24 cellular contexts compared by ENCODE assay signal in the genomic region with DNA sequence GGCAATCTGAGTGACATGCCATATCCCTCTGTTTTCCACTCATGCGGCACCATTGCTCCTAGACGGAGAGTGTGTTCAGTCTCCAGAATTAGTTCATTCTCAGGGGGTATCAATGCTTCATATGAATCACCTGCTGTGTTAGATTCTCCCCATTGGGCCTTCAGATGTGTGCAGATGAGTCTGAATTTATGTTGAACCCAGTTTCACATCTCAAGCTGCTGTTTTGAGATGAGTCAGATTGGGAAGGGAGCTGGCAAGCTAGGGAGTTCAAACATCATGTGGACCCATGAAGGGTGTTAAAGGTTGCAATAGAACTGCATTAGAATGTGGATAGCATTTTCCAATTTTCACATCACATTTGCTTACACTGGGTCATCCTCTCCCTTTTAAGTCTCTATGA. TPM values are rescaled to one million over a fixed set of nuclear protein-coding genes. Genes with fewer than 3 reads are reported as not detected.
DNase-seq lines count a peak whose midpoint lies in the region; FAIRE-seq and TF ChIP-seq lines count a peak whose summit lies in the region.
"Had no signal": no experiment of that assay in that cellular context is flagged by ENCODE, and none has a peak within 500 bp of the region (broad histone marks: within the 10 kb centered on the region; RNA-seq: fewer than 3 reads in every experiment).

No MANE protein-coding gene starts in this region.

- H3K27ac ChIP-seq in trophoblast cell (ENCODE audit: low read depth, low read length): no peak overlapping the region
- H3K27ac ChIP-seq: A549; BLaER1 treated with 17β-estradiol and CSF1 and Interleukin-3, amounts not matched to agents 10 nM and 100 nM had no signal

- peaks cover 1% of the 10 kb centered on the region for H3K9me3 ChIP-seq in trophoblast cell (ENCODE audit: insufficient read depth, low read depth, low read length)
- H3K9me3 ChIP-seq: A549; BE2C; BLaER1 treated with 17β-estradiol and CSF1 and Interleukin-3, amounts not matched to agents 10 nM and 100 nM; HAP-1 had no signal

- no peaks in the 10 kb centered on the region for H3K27me3 ChIP-seq in GM06990 (replicated peaks; ENCODE audit: control insufficient read depth, insufficient read depth, low read length)
- no peaks in the 10 kb centered on the region for H3K27me3 ChIP-seq in trophoblast cell (ENCODE audit: insufficient read depth, low read length)

- H3K14ac ChIP-seq in trophoblast cell (ENCODE audit: low read length): no peak overlapping the region

- H4K8ac ChIP-seq in trophoblast cell (ENCODE audit: low read depth, low read length): no peak overlapping the region

- H3K9ac ChIP-seq in trophoblast cell (ENCODE audit: low read length): no peak overlapping the region
- H3K9ac ChIP-seq: BLaER1 treated with 17β-estradiol and CSF1 and Interleukin-3, amounts not matched to agents 10 nM and 100 nM had no signal

- no peaks in the 10 kb centered on the region for H3K4me1 ChIP-seq in trophoblast cell (ENCODE audit: control insufficient read depth in 1 of 2, insufficient read depth in 2 of 2, low read length in 2 of 2)
- H3K4me1 ChIP-seq: A549, BE2C had no signal

- no peak overlapping the region for H3K4ac ChIP-seq in trophoblast cell (ENCODE audit: low read depth, low read length)

- H3K9me3 Mint-ChIP-seq in activated naive CD8-positive, alpha-beta T cell treated with anti-CD3 and anti-CD28 coated beads for 36 hours: no peaks in the 10 kb centered on the region
- H3K9me3 Mint-ChIP-seq: CD14-positive monocyte; CD4-positive, alpha-beta T cell; CD8-positive, alpha-beta memory T cell; HFFc6 had no signal

- peak; percentile 39 for DNase-seq in GM06990 (ENCODE audit: extremely low read depth, insufficient read length)
- DNase-seq in GM12891 (ENCODE audit: insufficient read length, low spot score): no peak
- DNase-seq in ecto neural progenitor cell (ENCODE audit: low spot score): peak; percentile 26
- DNase-seq in activated naive CD8-positive, alpha-beta T cell treated with anti-CD3 and anti-CD28 coated beads for 36 hours: no peak
- DNase-seq in stimulated activated CD4-positive, alpha-beta T cell treated with anti-CD3 and anti-CD28 coated beads, Interleukin-4, amount 100 ng/mL, for 4 hours: no peak
- no peak for DNase-seq in trophoblast cell
- DNase-seq: 8988T; ACHN; AML-193; BE2C; CD4-positive, alpha-beta T cell; CD8-positive, alpha-beta memory T cell; DMS 273 treated with DMSO at 0.1 percent for 48 hours; DMS79; EL; GDM1; GOT3; HFFc6 had no signal

- no peak overlapping the region for H2AK5ac ChIP-seq in trophoblast cell (ENCODE audit: low read length)

- no peak overlapping the region for H2AFZ ChIP-seq in trophoblast cell (ENCODE audit: insufficient read depth, low read length, poor library complexity)

- H2BK5ac ChIP-seq in trophoblast cell (ENCODE audit: low read depth, low read length, poor library complexity): no peak overlapping the region

- no peak overlapping the region for H3K4me3 ChIP-seq in GM06990 (replicated peaks; ENCODE audit: low read depth, low read length)
- H3K4me3 ChIP-seq in trophoblast cell (ENCODE audit: low read depth, low read length): no peak overlapping the region
- H3K4me3 ChIP-seq: A549; BLaER1 treated with 17β-estradiol and CSF1 and Interleukin-3, amounts not matched to agents 10 nM and 100 nM; HAP-1 had no signal

- H2BK120ac ChIP-seq in trophoblast cell (ENCODE audit: insufficient read depth, low read length, poor library complexity): no peak overlapping the region

- no peak overlapping the region for H2BK12ac ChIP-seq in trophoblast cell (ENCODE audit: low read length)

- peak; percentile 31 for FAIRE-seq in GM12891 (lab: Jason Lieb, UNC)
- FAIRE-seq: A549, D721Med, H54 had no signal

- no peak for TF ChIP-seq POLR2A in GM12891 (IDR thresholded peaks at IDR 0.05; ENCODE audit: low read depth, low read length)

- H3K4me3 Mint-ChIP-seq in activated naive CD8-positive, alpha-beta T cell treated with anti-CD3 and anti-CD28 coated beads for 36 hours: no peak overlapping the region
- H3K4me3 Mint-ChIP-seq: CD14-positive monocyte; CD4-positive, alpha-beta T cell; CD8-positive, alpha-beta memory T cell; HFFc6 had no signal

- no peak overlapping the region for H4K12ac ChIP-seq in trophoblast cell (ENCODE audit: low read depth, low read length)

- no peak for TF ChIP-seq CTCF in GM06990 (IDR thresholded peaks at IDR 0.05; ENCODE audit: insufficient read depth, low read length, poor library complexity, severe bottlenecking)

- no peaks in the 10 kb centered on the region for H3K79me2 ChIP-seq in trophoblast cell (ENCODE audit: control insufficient read depth, insufficient read depth, low read length, poor library complexity)

- H3K27ac Mint-ChIP-seq in activated naive CD8-positive, alpha-beta T cell treated with anti-CD3 and anti-CD28 coated beads for 36 hours: no peak overlapping the region
- H3K27ac Mint-ChIP-seq: CD14-positive monocyte; CD4-positive, alpha-beta T cell; CD8-positive, alpha-beta memory T cell; HFFc6 had no signal

- H3K18ac ChIP-seq in trophoblast cell (ENCODE audit: low read length): no peak overlapping the region

- H3K27me3 Mint-ChIP-seq in activated naive CD8-positive, alpha-beta T cell treated with anti-CD3 and anti-CD28 coated beads for 36 hours: peaks cover 22% of the 10 kb centered on the region

- peaks cover 5% of the 10 kb centered on the region for H3K4me1 Mint-ChIP-seq in activated naive CD8-positive, alpha-beta T cell treated with anti-CD3 and anti-CD28 coated beads for 36 hours

- no CpG with 5 or more reads among the region's 2 CpGs for WGBS in trophoblast cell (ENCODE audit: extremely low coverage, insufficient coverage, insufficient read length)

- H3K79me1 ChIP-seq in trophoblast cell (ENCODE audit: low read length): no peaks in the 10 kb centered on the region

- H4K91ac ChIP-seq in trophoblast cell (ENCODE audit: low read depth, low read length): no peak overlapping the region

- no peak overlapping the region for H3K4me2 ChIP-seq in trophoblast cell (ENCODE audit: low read length)
- H3K4me2 ChIP-seq: A549; BLaER1 treated with 17β-estradiol and CSF1 and Interleukin-3, amounts not matched to agents 10 nM and 100 nM had no signal

- H3K36me3 ChIP-seq in GM06990 (ENCODE audit: control insufficient read depth, insufficient read depth, low read length) (no peaks in the 10 kb centered on the region), trophoblast cell (ENCODE audit: control insufficient read depth in 1 of 2, insufficient read depth in 2 of 2, low read length in 2 of 2) (no peaks in the 10 kb centered on the region)
- H3K36me3 ChIP-seq: BE2C; BLaER1 treated with 17β-estradiol and CSF1 and Interleukin-3, amounts not matched to agents 10 nM and 100 nM; HAP-1 had no signal

- H3K23ac ChIP-seq in trophoblast cell (ENCODE audit: low read length): no peak overlapping the region

- no peaks in the 10 kb centered on the region for H3K36me3 Mint-ChIP-seq in activated naive CD8-positive, alpha-beta T cell treated with anti-CD3 and anti-CD28 coated beads for 36 hours
- H3K36me3 Mint-ChIP-seq: CD14-positive monocyte; CD8-positive, alpha-beta memory T cell had no signal

TF ChIP-seq in GM12891, 5 proteins besides CTCF, POLR2A, EP300 and RAD21:
- TF ChIP-seq PAX5 (IDR thresholded peaks at IDR 0.05; ENCODE audit: insufficient read depth, low read length, severe bottlenecking): no peak
- no peak for TF ChIP-seq POU2F2 (IDR thresholded peaks at IDR 0.05; ENCODE audit: low read depth, low read length)
- TF ChIP-seq POLR2AphosphoS5 (IDR thresholded peaks at IDR 0.05; ENCODE audit: low read depth, low read length): no peak
- no peak for TF ChIP-seq SPI1 (IDR thresholded peaks at IDR 0.05; ENCODE audit: low read depth, low read length)
- TF ChIP-seq TAF1 (IDR thresholded peaks at IDR 0.05; ENCODE audit: low read depth, low read length): no peak

RNA-seq across cellular contexts. Expression of gene KCNA1, which starts 46.9 kb away (rescaled TPM):
- 1.0 TPM for polyA plus RNA-seq in GM12891 (2012; ENCODE audit: low read depth, missing spikeins)
- under 1 TPM; 0.04 TPM for total RNA-seq in activated naive CD8-positive, alpha-beta T cell treated with anti-CD3 and anti-CD28 coated beads for 36 hours
- polyA plus RNA-seq in trophoblast cell (2013): under 0.01 TPM in 1 of 2 replicates, not detected in the other
- total RNA-seq: CD4-positive, alpha-beta T cell; CD8-positive, alpha-beta memory T cell; HFFc6 had no signal
- polyA plus RNA-seq: A549; CD14-positive monocyte; CD8-positive, alpha-beta memory T cell had no signal

Comparison
In these comparisons a context has a peak if more than half of its experiments do, and no peak if none do; other contexts are left out.
1. DNase-seq: peak in GM06990 (single experiment) and ecto neural progenitor cell (single experiment); none in GM12891 (single experiment), activated naive CD8-positive, alpha-beta T cell treated with anti-CD3 and anti-CD28 coated beads for 36 hours (single experiment), stimulated activated CD4-positive, alpha-beta T cell treated with anti-CD3 and anti-CD28 coated beads, Interleukin-4, amount 100 ng/mL, for 4 hours (0 of 2) and trophoblast cell (0 of 2).